1 cellular context compared by ENCODE assay signal in the genomic region with DNA sequence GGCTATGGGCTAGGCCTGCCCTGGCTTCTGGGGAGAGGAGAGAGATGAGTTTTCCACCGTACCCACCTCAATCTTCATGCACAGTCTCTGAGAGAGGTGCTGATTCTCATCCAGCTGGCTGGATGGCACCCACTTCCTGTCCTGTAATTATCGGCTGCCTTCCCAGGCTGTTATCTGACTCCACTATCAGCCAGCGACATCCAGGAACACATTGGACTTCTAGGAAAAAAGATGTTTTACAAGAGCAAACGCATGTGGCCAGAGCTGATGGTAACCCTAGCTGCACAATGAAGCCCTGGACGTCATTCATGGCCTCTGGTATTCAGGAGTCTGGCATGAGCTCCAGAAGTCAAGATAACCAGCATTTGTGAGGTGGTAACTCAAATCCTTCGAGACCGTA.
A peak's percentile ranks its signal among the peaks of the same experiment; 100 is the strongest.
TF ChIP-seq lines count a peak whose summit lies in the region.

No MANE protein-coding gene starts in this region.

TF ChIP-seq in K562, 482 proteins besides CTCF, POLR2A, EP300 and RAD21 (continued from another document):
- TF ChIP-seq, protein P1, sequence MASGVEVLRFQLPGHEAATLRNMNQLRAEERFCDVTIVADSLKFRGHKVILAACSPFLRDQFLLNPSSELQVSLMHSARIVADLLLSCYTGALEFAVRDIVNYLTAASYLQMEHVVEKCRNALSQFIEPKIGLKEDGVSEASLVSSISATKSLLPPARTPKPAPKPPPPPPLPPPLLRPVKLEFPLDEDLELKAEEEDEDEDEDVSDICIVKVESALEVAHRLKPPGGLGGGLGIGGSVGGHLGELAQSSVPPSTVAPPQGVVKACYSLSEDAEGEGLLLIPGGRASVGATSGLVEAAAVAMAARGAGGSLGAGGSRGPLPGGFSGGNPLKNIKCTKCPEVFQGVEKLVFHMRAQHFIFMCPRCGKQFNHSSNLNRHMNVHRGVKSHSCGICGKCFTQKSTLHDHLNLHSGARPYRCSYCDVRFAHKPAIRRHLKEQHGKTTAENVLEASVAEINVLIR (CRISPR knock-in tag; IDR thresholded peaks at IDR 0.05), result no peak
- TF ChIP-seq ARID1B (IDR thresholded peaks at IDR 0.05) (peak; percentile 81), CCAR2 (IDR thresholded peaks at IDR 0.05; ENCODE audit: low read depth, low read length) (no peak), CEBPG (CRISPR knock-in tag; IDR thresholded peaks at IDR 0.05) (no peak), CEBPG (tag; conservative IDR thresholded peaks at IDR 0.05 in 1 of 2, IDR thresholded peaks at IDR 0.05 in 1 of 2) (no peak), BMI1 (IDR thresholded peaks at IDR 0.05; ENCODE audit: low read length) (no peak), ZBTB40 (IDR thresholded peaks at IDR 0.05) (no peak), ZBTB40 (CRISPR knock-in tag; IDR thresholded peaks at IDR 0.05) (no peak), CBFA2T3 (IDR thresholded peaks at IDR 0.05) (peak; percentile 75), ZNF584 (CRISPR knock-in tag; IDR thresholded peaks at IDR 0.05; ENCODE audit: low read depth) (no peak), BRD9 (IDR thresholded peaks at IDR 0.05; ENCODE audit: low read depth, partially characterized antibody) (no peak), ARID2 (IDR thresholded peaks at IDR 0.05) (no peak), ZKSCAN1 (IDR thresholded peaks at IDR 0.05; ENCODE audit: low read depth, low read length) (no peak), ZNF282 (CRISPR knock-in tag; IDR thresholded peaks at IDR 0.05) (no peak)
- TF ChIP-seq, protein P2, sequence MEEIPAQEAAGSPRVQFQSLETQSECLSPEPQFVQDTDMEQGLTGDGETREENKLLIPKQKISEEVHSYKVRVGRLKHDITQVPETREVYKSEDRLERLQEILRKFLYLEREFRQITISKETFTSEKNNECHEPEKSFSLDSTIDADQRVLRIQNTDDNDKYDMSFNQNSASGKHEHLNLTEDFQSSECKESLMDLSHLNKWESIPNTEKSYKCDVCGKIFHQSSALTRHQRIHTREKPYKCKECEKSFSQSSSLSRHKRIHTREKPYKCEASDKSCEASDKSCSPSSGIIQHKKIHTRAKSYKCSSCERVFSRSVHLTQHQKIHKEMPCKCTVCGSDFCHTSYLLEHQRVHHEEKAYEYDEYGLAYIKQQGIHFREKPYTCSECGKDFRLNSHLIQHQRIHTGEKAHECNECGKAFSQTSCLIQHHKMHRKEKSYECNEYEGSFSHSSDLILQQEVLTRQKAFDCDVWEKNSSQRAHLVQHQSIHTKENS (CRISPR knock-in tag; IDR thresholded peaks at IDR 0.05), result no peak
- TF ChIP-seq, protein P3, sequence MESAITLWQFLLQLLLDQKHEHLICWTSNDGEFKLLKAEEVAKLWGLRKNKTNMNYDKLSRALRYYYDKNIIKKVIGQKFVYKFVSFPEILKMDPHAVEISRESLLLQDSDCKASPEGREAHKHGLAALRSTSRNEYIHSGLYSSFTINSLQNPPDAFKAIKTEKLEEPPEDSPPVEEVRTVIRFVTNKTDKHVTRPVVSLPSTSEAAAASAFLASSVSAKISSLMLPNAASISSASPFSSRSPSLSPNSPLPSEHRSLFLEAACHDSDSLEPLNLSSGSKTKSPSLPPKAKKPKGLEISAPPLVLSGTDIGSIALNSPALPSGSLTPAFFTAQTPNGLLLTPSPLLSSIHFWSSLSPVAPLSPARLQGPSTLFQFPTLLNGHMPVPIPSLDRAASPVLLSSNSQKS (CRISPR knock-in tag; IDR thresholded peaks at IDR 0.05), result no peak
TF ChIP-seq in K562: peak in this region for 39.
